ENCODE assay signal across 9 cellular contexts in genomic region chr11:33016654-33017053, GRCh38. TPM values are rescaled to one million over a fixed set of nuclear protein-coding genes. Genes with fewer than 3 reads are reported as not detected.
DNase-seq lines count a peak whose midpoint lies in the region; ATAC-seq and TF ChIP-seq lines count a peak whose summit lies in the region.
"Had no signal": no experiment of that assay in that cellular context is flagged by ENCODE, and none has a peak within 500 bp of the region (broad histone marks: within the 10 kb centered on the region; RNA-seq: fewer than 3 reads in every experiment).

No MANE protein-coding gene starts in this region.

- ATAC-seq in HG03432 (IDR thresholded peaks at IDR 0.05; ENCODE audit: unreplicated experiment): no peak

- POLR2A ChIA-PET in CD8-positive, alpha-beta memory T cell (lab: Charles Lee): no interaction called here

- no peak overlapping the region for H3K9ac ChIP-seq in parathyroid adenoma

- TF ChIP-seq CTCF in epithelial cell of proximal tubule (conservative IDR thresholded peaks at IDR 0.05; ENCODE audit: low read depth, low read length) (no peak), parathyroid adenoma (IDR thresholded peaks at IDR 0.05) (no peak)

- H3K9me3 ChIP-seq in CD8-positive, alpha-beta memory T cell (ENCODE audit: low read length): no peaks in the 10 kb centered on the region
- H3K9me3 ChIP-seq in parathyroid adenoma (ENCODE audit: control insufficient read depth, low read length): no peaks in the 10 kb centered on the region
- H3K9me3 ChIP-seq: mucosa of descending colon had no signal

- H3K27ac Mint-ChIP-seq in CD8-positive, alpha-beta memory T cell: no peak overlapping the region

- H3K4me3 Mint-ChIP-seq in CD8-positive, alpha-beta memory T cell: peak overlapping the region; percentile 71 to 93 (median 77)

- H3K4me3 ChIP-seq in CD8-positive, alpha-beta memory T cell (ENCODE audit: low read length): no peak overlapping the region
- H3K4me3 ChIP-seq in epithelial cell of proximal tubule (ENCODE audit: low read depth, low read length) (peak overlapping the region; percentile 68), parathyroid adenoma (ENCODE audit: low read depth, low read length) (peak overlapping the region; percentile 20)

- H3K79me2 ChIP-seq in parathyroid adenoma: no peaks in the 10 kb centered on the region

- no peaks in the 10 kb centered on the region for H3K36me3 ChIP-seq in CD8-positive, alpha-beta memory T cell (ENCODE audit: insufficient read depth, low read length)
- no peaks in the 10 kb centered on the region for H3K36me3 ChIP-seq in parathyroid adenoma (ENCODE audit: control insufficient read depth, insufficient read depth, low read length)

- peak overlapping the region; percentile 51 for H3K4me2 ChIP-seq in parathyroid adenoma (ENCODE audit: low read length)

- H3K27me3 Mint-ChIP-seq in CD8-positive, alpha-beta memory T cell: peaks cover 22 to 46% of the 10 kb centered on the region in 2 donors

- peaks cover 16% of the 10 kb centered on the region for H3K4me1 ChIP-seq in CD8-positive, alpha-beta memory T cell (ENCODE audit: insufficient read depth, low read length)
- H3K4me1 ChIP-seq in parathyroid adenoma: no peaks in the 10 kb centered on the region

- H3K9me3 Mint-ChIP-seq in CD8-positive, alpha-beta memory T cell: no peaks in the 10 kb centered on the region

- peaks cover 12 to 42% (median 14%) of the 10 kb centered on the region in 3 donors for H3K4me1 Mint-ChIP-seq in CD8-positive, alpha-beta memory T cell

- no peaks in the 10 kb centered on the region for H3K27me3 ChIP-seq in CD8-positive, alpha-beta memory T cell (ENCODE audit: insufficient read depth, low read length, poor library complexity, severe bottlenecking)
- H3K27me3 ChIP-seq in parathyroid adenoma (ENCODE audit: control insufficient read depth, insufficient read depth, low read length): no peaks in the 10 kb centered on the region

- H3K27ac ChIP-seq in CD8-positive, alpha-beta memory T cell (ENCODE audit: low read depth, low read length): no peak overlapping the region
- no peak overlapping the region for H3K27ac ChIP-seq in parathyroid adenoma
- H3K27ac ChIP-seq in caudate nucleus (ENCODE audit: low read depth, low read length): no peak overlapping the region

- H2AFZ ChIP-seq in parathyroid adenoma: peak overlapping the region; percentile 80

- no peak for DNase-seq in CD8-positive, alpha-beta memory T cell
- DNase-seq in RKO (ENCODE audit: low spot score) (peak; percentile 9), epithelial cell of proximal tubule (ENCODE audit: low read depth) (no peak), caudate nucleus (lab: John Stamatoyannopoulos, UW) (no peak), HCEC 1CT (no peak)
- DNase-seq in effector CD4-positive, alpha-beta T cell: no peak

- CTCF ChIA-PET in CD8-positive, alpha-beta memory T cell (lab: Charles Lee): interaction anchor here (1.0 to 1.4 kb wide), 5 partner anchors 8 to 49 kb away, joined by 3 to 5 read pairs (median 4); no protein-coding TSS in a partner anchor

- H3K36me3 Mint-ChIP-seq in CD8-positive, alpha-beta memory T cell: no peaks in the 10 kb centered on the region

RNA-seq across cellular contexts. Expression of gene DEPDC7, which starts 1.0 kb away (rescaled TPM):
- total RNA-seq in CD8-positive, alpha-beta memory T cell: 1 to 10 TPM; 1.7 to 1.8 TPM
- polyA plus RNA-seq in CD8-positive, alpha-beta memory T cell: 0.15 TPM
- total RNA-seq in epithelial cell of proximal tubule: 2.2 and 2.5 TPM in 2 replicates

RNA-seq across cellular contexts. Expression of gene TCP11L1, which starts 22.7 kb away (rescaled TPM):
- total RNA-seq in CD8-positive, alpha-beta memory T cell: 10 to 100 TPM; 22.1 to 22.2 TPM
- polyA plus RNA-seq in CD8-positive, alpha-beta memory T cell: 7.5 TPM
- total RNA-seq in epithelial cell of proximal tubule: 9.8 and 15.2 TPM in 2 replicates
